Comparison of ENCODE assay signal across 19 cellular contexts in genomic region chr2:193267496-193268002, GRCh38.
DNase-seq lines count a peak whose midpoint lies in the region; ATAC-seq, FAIRE-seq and TF ChIP-seq lines count a peak whose summit lies in the region.
"Had no signal": no experiment of that assay in that cellular context is flagged by ENCODE, and none has a peak within 500 bp of the region (broad histone marks: within the 10 kb centered on the region; RNA-seq: fewer than 3 reads in every experiment).

No MANE protein-coding gene starts in this region.

- no peak for TF ChIP-seq RAD21 in SK-N-SH (IDR thresholded peaks at IDR 0.05; ENCODE audit: low read length)

- H3K36me3 Mint-ChIP-seq in mesothelial cell of epicardium = no peaks in the 10 kb centered on the region

- TF ChIP-seq POLR2A in GM12891 (IDR thresholded peaks at IDR 0.05; ENCODE audit: low read depth, low read length) = no peak

- H3K9ac ChIP-seq in SK-N-SH = no peak overlapping the region

- no peaks in the 10 kb centered on the region for H3K36me3 ChIP-seq in SK-N-SH (replicated peaks in 1 of 2; ENCODE audit: control insufficient read depth in 1 of 2, insufficient read depth in 2 of 2, low read length in 1 of 2)
- H3K36me3 ChIP-seq: BE2C had no signal

- TF ChIP-seq CTCF in SK-N-SH (IDR thresholded peaks at IDR 0.05) = no peak
- no peak for TF ChIP-seq CTCF in mesothelial cell of epicardium (IDR thresholded peaks at IDR 0.05; ENCODE audit: unreplicated experiment)

- H3K4me1 Mint-ChIP-seq in mesothelial cell of epicardium = peaks cover 13% of the 10 kb centered on the region

- ATAC-seq in left ventricle myocardium superior = no peak
- ATAC-seq: HCT116 had no signal

- 20% methylated on average over 1 of the region's 1 CpG for WGBS in SK-N-SH (ENCODE audit: low lambda C conversion rate)

- intact Hi-C loops in left ventricle myocardium superior (cut with micrococcal nuclease) = no loop called here

- TF ChIP-seq EP300 in SK-N-SH (IDR thresholded peaks at IDR 0.05; ENCODE audit: borderline replicate concordance in 1 of 2, low read depth in 1 of 2, low read length in 1 of 2) = no peak

- DNase-seq in SK-N-SH = no peak
- DNase-seq in dedifferentiated amniotic fluid mesenchymal stem cell (ENCODE audit: extremely low spot score) = peak; percentile 39
- no peak for DNase-seq in mesothelial cell of epicardium (ENCODE audit: low spot score in 2 of 2, unreplicated experiment in 2 of 2)
- DNase-seq in GM12891 (ENCODE audit: insufficient read length, low spot score) = no peak
- DNase-seq in left ventricle myocardium superior = no peak
- no peak for DNase-seq in islet precursor cell
- DNase-seq in activated T-cell treated with anti-CD3 and anti-CD28 coated beads, Interleukin-2, amount 50 U/mL, for 48 hours = no peak
- DNase-seq: ACHN; BE2C; CD4-positive, alpha-beta T cell; DMS153; DMS79; GDM1; GOT3; H7; HFFc6 had no signal

- peak overlapping the region; percentile 39 for H3K27ac Mint-ChIP-seq in mesothelial cell of epicardium
- H3K27ac Mint-ChIP-seq: CD4-positive, alpha-beta T cell; HFFc6 had no signal

- H3K9me2 ChIP-seq in SK-N-SH = no peaks in the 10 kb centered on the region

- H2AFZ ChIP-seq in SK-N-SH (ENCODE audit: low read depth) = 0 out of 2 replicates have a peak overlapping the region, but pooled peaks have one; percentile 65

- no peak overlapping the region for H3K27ac ChIP-seq in SK-N-SH (ENCODE audit: low read depth in 2 of 2, low read length in 1 of 2)
- H3K27ac ChIP-seq: C4-2B had no signal

- no peaks in the 10 kb centered on the region for H3K27me3 Mint-ChIP-seq in mesothelial cell of epicardium (ENCODE audit: low read depth)
- H3K27me3 Mint-ChIP-seq: CD4-positive, alpha-beta T cell had no signal

- peaks cover 12% of the 10 kb centered on the region for H3K9me3 Mint-ChIP-seq in mesothelial cell of epicardium
- H3K9me3 Mint-ChIP-seq: CD4-positive, alpha-beta T cell had no signal

- no peaks in the 10 kb centered on the region for H4K20me1 ChIP-seq in SK-N-SH (ENCODE audit: insufficient read depth)

- no peaks in the 10 kb centered on the region for H3K9me3 ChIP-seq in SK-N-SH
- H3K9me3 ChIP-seq: BE2C had no signal

- H3K79me2 ChIP-seq in SK-N-SH (ENCODE audit: insufficient read depth) = no peaks in the 10 kb centered on the region

- POLR2A ChIA-PET in SK-N-SH (lab: Yijun Ruan, JAX) = no interaction called here

- H3K4me3 ChIP-seq in SK-N-SH (ENCODE audit: low read depth in 2 of 2, low read length in 1 of 2) = no peak overlapping the region

- H3K27me3 ChIP-seq in SK-N-SH (ENCODE audit: insufficient read depth) = no peaks in the 10 kb centered on the region
- H3K27me3 ChIP-seq: BE2C had no signal

- H3K4me3 Mint-ChIP-seq in mesothelial cell of epicardium = no peak overlapping the region
- H3K4me3 Mint-ChIP-seq: CD4-positive, alpha-beta T cell; HFFc6 had no signal

- no peak overlapping the region for H3K4me2 ChIP-seq in SK-N-SH

- H3F3A ChIP-seq in SK-N-SH (replicated peaks; ENCODE audit: insufficient read depth) = no peaks in the 10 kb centered on the region

- no peak for FAIRE-seq in GM12891 (lab: Jason Lieb, UNC)
- FAIRE-seq: A204.1 had no signal

- H3K4me1 ChIP-seq in SK-N-SH (ENCODE audit: control insufficient read depth in 1 of 2, insufficient read depth in 2 of 2, low read depth in 1 of 2, low read length in 1 of 2) = no peaks in the 10 kb centered on the region; a peak in 1 of 4 replicates
- H3K4me1 ChIP-seq: BE2C had no signal

- CTCF ChIA-PET in SK-N-SH (lab: Yijun Ruan, JAX) = no interaction called here

TF ChIP-seq in SK-N-SH, 30 proteins besides CTCF, POLR2A, EP300 and RAD21:
- TF ChIP-seq NFIC (IDR thresholded peaks at IDR 0.05; ENCODE audit: borderline replicate concordance) (no peak), CHD2 (IDR thresholded peaks at IDR 0.05; ENCODE audit: low read length, partially characterized antibody) (no peak), NRF1 (IDR thresholded peaks at IDR 0.05; ENCODE audit: low read depth, low read length) (no peak), MEF2A (IDR thresholded peaks at IDR 0.05; ENCODE audit: borderline replicate concordance, low read depth) (no peak), USF2 (IDR thresholded peaks at IDR 0.05; ENCODE audit: borderline replicate concordance, low read depth, low read length) (no peak), FOSL2 (IDR thresholded peaks at IDR 0.05; ENCODE audit: borderline replicate concordance, low read depth) (no peak)

TF ChIP-seq in GM12891, 5 proteins besides CTCF, POLR2A, EP300 and RAD21:
- no peak for TF ChIP-seq SPI1 (IDR thresholded peaks at IDR 0.05; ENCODE audit: low read depth, low read length)
- no peak for TF ChIP-seq POU2F2 (IDR thresholded peaks at IDR 0.05; ENCODE audit: low read depth, low read length)
- no peak for TF ChIP-seq TAF1 (IDR thresholded peaks at IDR 0.05; ENCODE audit: low read depth, low read length)
- TF ChIP-seq PAX5 (IDR thresholded peaks at IDR 0.05; ENCODE audit: insufficient read depth, low read length, severe bottlenecking) = no peak
- no peak for TF ChIP-seq POLR2AphosphoS5 (IDR thresholded peaks at IDR 0.05; ENCODE audit: low read depth, low read length)
